1 cellular context compared by ENCODE assay signal in the genomic region with DNA sequence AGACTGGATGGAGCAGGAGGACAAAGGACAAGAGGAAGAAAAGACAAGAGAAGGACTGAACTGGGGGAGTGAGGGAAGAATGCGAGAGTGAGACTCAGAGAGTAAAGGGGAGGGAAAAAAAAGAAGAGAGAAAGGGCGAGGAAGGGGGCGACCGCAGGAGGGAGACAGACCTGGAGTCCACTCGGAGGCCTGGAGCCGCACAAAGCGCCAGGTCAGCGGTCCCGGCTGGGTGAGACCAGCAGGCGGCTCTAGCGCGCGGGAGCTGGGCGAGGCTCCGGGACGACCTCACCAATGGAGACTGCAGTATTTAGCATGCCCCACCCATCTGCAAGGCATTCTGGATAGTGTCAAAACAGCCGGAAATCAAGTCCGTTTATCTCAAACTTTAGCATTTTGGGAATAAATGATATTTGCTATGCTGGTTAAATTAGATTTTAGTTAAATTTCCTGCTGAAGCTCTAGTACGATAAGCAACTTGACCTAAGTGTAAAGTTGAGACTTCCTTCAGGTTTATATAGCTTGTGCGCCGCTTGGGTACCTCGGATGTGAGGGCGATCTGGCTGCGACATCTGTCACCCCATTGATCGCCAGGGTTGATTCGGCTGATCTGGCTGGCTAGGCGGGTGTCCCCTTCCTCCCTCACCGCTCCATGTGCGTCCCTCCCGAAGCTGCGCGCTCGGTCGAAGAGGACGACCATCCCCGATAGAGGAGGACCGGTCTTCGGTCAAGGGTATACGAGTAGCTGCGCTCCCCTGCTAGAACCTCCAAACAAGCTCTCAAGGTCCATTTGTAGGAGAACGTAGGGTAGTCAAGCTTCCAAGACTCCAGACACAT.
TF ChIP-seq lines count a peak whose summit lies in the region.
"Not testable (repeated sequence)": the region's sequence is repeated elsewhere in the genome, so short reads cannot be mapped to it uniquely, and the experiment has no call there.

A gene with protein sequence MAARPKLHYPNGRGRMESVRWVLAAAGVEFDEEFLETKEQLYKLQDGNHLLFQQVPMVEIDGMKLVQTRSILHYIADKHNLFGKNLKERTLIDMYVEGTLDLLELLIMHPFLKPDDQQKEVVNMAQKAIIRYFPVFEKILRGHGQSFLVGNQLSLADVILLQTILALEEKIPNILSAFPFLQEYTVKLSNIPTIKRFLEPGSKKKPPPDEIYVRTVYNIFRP (minus strand): TSS at position 206 of the 834 bp plus-strand sequence. CDS start 1,041 bp downstream, outside the sequence.

TF ChIP-seq in HepG2, 621 proteins besides CTCF, POLR2A, EP300 and RAD21 (continued from another document):
- TF ChIP-seq MBD4 (IDR thresholded peaks at IDR 0.05; ENCODE audit: borderline replicate concordance, low read length): peak; percentile 93; the same call in 1 of the 2 replicates
- TF ChIP-seq SRY (CRISPR knock-in tag; IDR thresholded peaks at IDR 0.05): peak; percentile 84; the same call in 1 of the 2 replicates
- peak; percentile 88 for TF ChIP-seq ZNF766 (CRISPR knock-in tag; IDR thresholded peaks at IDR 0.05; ENCODE audit: borderline replicate concordance)
- peak; percentile 73 for TF ChIP-seq WIZ (CRISPR knock-in tag; IDR thresholded peaks at IDR 0.05)
- TF ChIP-seq HMG20A (CRISPR knock-in tag; IDR thresholded peaks at IDR 0.05; ENCODE audit: borderline replicate concordance): peak; percentile 70; the same call in 1 of the 2 replicates
- TF ChIP-seq GABPA (IDR thresholded peaks at IDR 0.05; ENCODE audit: low read depth, low read length): not testable (repeated sequence)
- peak; percentile 48 for TF ChIP-seq GABPA (CRISPR knock-in tag; IDR thresholded peaks at IDR 0.05; ENCODE audit: low read depth)
- peak; percentile 86; the same call in 1 of the 2 replicates for TF ChIP-seq CC2D1A (CRISPR knock-in tag; IDR thresholded peaks at IDR 0.05)
